In the genomic region with DNA sequence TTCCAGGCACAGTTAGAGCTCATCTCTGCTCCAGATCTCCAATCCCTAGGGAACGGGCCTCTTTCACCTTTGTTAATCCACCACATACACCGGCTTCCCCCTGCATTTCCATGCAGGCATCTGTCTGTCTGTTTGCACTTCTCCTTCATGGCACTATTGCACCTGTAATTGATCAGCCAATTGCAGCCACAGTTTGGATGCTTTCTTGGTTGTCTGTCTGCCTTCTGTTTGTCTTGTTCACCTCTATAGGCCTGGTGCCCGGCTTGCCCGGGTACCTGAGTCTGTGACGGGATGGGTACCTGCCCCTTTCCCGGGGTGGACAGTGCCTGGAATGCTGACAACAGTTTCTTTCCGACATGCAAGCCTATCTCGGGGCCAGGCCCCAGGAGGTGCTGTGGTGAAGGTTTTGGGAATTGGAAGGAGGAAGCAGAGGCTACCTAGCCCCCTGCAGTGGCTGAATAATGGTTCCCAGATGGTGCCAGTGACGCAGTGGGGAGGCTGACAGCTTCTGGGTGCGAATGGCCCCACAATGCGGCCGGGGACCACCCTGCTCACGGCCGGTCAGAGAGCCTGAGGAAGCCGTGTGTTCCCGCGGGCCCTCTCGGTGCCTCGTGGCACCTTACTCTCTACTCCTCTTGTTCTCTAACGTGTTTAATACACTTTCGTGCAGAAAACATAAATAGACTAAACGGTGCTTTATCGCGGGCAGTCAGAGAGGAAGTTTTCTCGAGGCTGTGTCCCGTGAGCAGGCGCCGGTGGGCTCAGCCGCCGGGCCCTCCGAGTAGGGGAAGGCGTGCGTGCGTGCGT, we compare ENCODE assay signal across 8 cellular contexts.
DNase-seq lines count a peak whose midpoint lies in the region; ATAC-seq and TF ChIP-seq lines count a peak whose summit lies in the region.

No MANE protein-coding gene starts in this region.

- in situ Hi-C loops in ACHN (cut with HindIII; ENCODE audit: low pct_ligation_motif_present, low pct_unique_long_range_greater_than_20kb, low sequenced_read_pairs): no loop called here

- H3K4me1 ChIP-seq in mucosa of rectum (ENCODE audit: control insufficient read depth in 2 of 2, insufficient read depth in 2 of 2, low read length in 2 of 2): peaks cover 0 to 6% of the 10 kb centered on the region in 2 donors

- H3K4me3 ChIP-seq in choroid plexus epithelial cell (ENCODE audit: low read depth, low read length) (peak overlapping the region; percentile 55), mucosa of rectum (ENCODE audit: low read length in 2 of 2) (peak overlapping the region; percentile 14 to 61)

- no peak overlapping the region for H3K27ac ChIP-seq in mucosa of rectum (ENCODE audit: low read depth in 2 of 2, low read length in 2 of 2)

- ATAC-seq in HG03520 (IDR thresholded peaks at IDR 0.05; ENCODE audit: unreplicated experiment) (peak; percentile 17), HG02973 (IDR thresholded peaks at IDR 0.05; ENCODE audit: unreplicated experiment) (no peak), GM21576 (IDR thresholded peaks at IDR 0.05; ENCODE audit: unreplicated experiment) (no peak)

- H3K27me3 ChIP-seq in mucosa of rectum (ENCODE audit: control insufficient read depth in 2 of 2, insufficient read depth in 2 of 2, low read length in 2 of 2): peaks cover 0 to 2% of the 10 kb centered on the region in 2 donors

- no peaks in the 10 kb centered on the region for H3K9me3 ChIP-seq in mucosa of rectum (ENCODE audit: control insufficient read depth in 2 of 2, low read length in 2 of 2)

- peak; percentile 3 for DNase-seq in NCI-H1092 treated with DMSO at 0.1 percent for 48 hours (lab: John Stamatoyannopoulos, UW)
- DNase-seq in NCI-H1092 (lab: John Stamatoyannopoulos, UW): no peak
- no peak for DNase-seq in choroid plexus epithelial cell (ENCODE audit: low read depth)
- DNase-seq in ACHN: no peak

- peak; percentile 37 for TF ChIP-seq CTCF in choroid plexus epithelial cell (conservative IDR thresholded peaks at IDR 0.05; ENCODE audit: low read depth, low read length)

- H3K36me3 ChIP-seq in mucosa of rectum (ENCODE audit: control insufficient read depth in 2 of 2, insufficient read depth in 2 of 2, low read length in 2 of 2): no peaks in the 10 kb centered on the region

- peak overlapping the region in 1 of 2 donors; percentile 47 for H3K9ac ChIP-seq in mucosa of rectum (ENCODE audit: low read depth in 1 of 2, low read length in 2 of 2)
